ENCODE assay signal across 15 cellular contexts in the genomic region with DNA sequence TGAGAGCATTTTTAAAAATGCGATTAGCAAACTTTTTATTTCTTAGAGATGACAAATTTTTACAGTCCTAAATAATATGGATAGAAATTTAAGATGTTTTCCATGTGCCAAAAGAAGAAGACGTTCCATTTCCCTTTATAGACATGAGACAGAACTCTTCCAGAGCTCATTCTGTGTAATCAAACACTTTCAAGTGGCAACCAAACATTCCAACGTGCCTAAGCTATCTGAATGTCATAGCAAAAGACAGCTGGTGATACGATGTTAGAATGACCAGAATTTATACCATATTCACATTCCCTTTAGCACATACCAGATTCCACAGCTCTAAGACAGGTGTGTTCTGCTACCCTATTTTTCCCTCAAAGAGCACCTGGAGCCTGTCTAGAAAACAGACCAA.
DNase-seq lines count a peak whose midpoint lies in the region; ATAC-seq and TF ChIP-seq lines count a peak whose summit lies in the region.
"Had no signal": no experiment of that assay in that cellular context is flagged by ENCODE, and none has a peak within 500 bp of the region (broad histone marks: within the 10 kb centered on the region; RNA-seq: fewer than 3 reads in every experiment).

No MANE protein-coding gene starts in this region.

- no peaks in the 10 kb centered on the region for H3K79me1 ChIP-seq in mesenchymal stem cell (replicated peaks; ENCODE audit: low read length, poor library complexity, severe bottlenecking)

- TF ChIP-seq POLR2A in gastrocnemius medialis (IDR thresholded peaks at IDR 0.05) (no peak), lower leg skin (IDR thresholded peaks at IDR 0.05) (no peak)

- ATAC-seq in Right ventricle myocardium inferior (no peak), gastrocnemius medialis (no peak)
- ATAC-seq: GM12878 had no signal

- intact Hi-C loops in Right ventricle myocardium inferior (cut with DNase I) (loop anchor here (10.0 kb wide), 1 partner anchor 125 kb away; no protein-coding TSS in a partner anchor), gastrocnemius medialis (cut with DNase I; ENCODE audit: low total_unique reads) (loop anchor here (5.0 to 10.0 kb wide), 2 partner anchors 58 to 135 kb away; partner anchors contain the start of gene ENOX2), lower leg skin (cut with DNase I; ENCODE audit: low total_unique reads) (no loop called here)

- H3K4me1 ChIP-seq in cardiac muscle cell (ENCODE audit: low read depth) (peaks cover 75% of the 10 kb centered on the region), mesenchymal stem cell (ENCODE audit: control insufficient read depth, insufficient read depth, low read depth, low read length) (peaks cover 2% of the 10 kb centered on the region), gastrocnemius medialis (peaks cover 4 to 39% of the 10 kb centered on the region in 2 donors)

- no peaks in the 10 kb centered on the region for H3K36me3 ChIP-seq in cardiac muscle cell
- no peaks in the 10 kb centered on the region for H3K36me3 ChIP-seq in mesenchymal stem cell (ENCODE audit: control insufficient read depth in 1 of 2, insufficient read depth in 2 of 2, low read depth in 1 of 2, low read length in 2 of 2)
- H3K36me3 ChIP-seq in gastrocnemius medialis, result no peaks in the 10 kb centered on the region
- H3K36me3 ChIP-seq: BE2C had no signal

- no peak overlapping the region for H2AFZ ChIP-seq in mesenchymal stem cell (ENCODE audit: low read depth, low read length)

- H2BK15ac ChIP-seq in mesenchymal stem cell (ENCODE audit: low read depth, poor library complexity, severe bottlenecking), result no peak overlapping the region

- WGBS in mesenchymal stem cell, result 17% methylated on average over 1 of the region's 4 CpGs
- WGBS in lower leg skin, 2 donors, result 52 to 63% methylated on average over 4 of the region's 4 CpGs

- H3K27me3 ChIP-seq in cardiac muscle cell (no peaks in the 10 kb centered on the region), mesenchymal stem cell (ENCODE audit: control insufficient read depth in 1 of 2, insufficient read depth in 1 of 2, low read length in 2 of 2) (no peaks in the 10 kb centered on the region), gastrocnemius medialis (no peaks in the 10 kb centered on the region)
- H3K27me3 ChIP-seq: BE2C had no signal

- no peak overlapping the region for H3K14ac ChIP-seq in mesenchymal stem cell (ENCODE audit: low read length in 2 of 2)

- TF ChIP-seq CTCF in cardiac muscle cell (IDR thresholded peaks at IDR 0.05; ENCODE audit: low read depth, low read length), result no peak
- TF ChIP-seq CTCF in gastrocnemius medialis (IDR thresholded peaks at IDR 0.05 in 4 of 5, conservative IDR thresholded peaks at IDR 0.05 in 1 of 5), result no peak
- no peak for TF ChIP-seq CTCF in lower leg skin (IDR thresholded peaks at IDR 0.05)

- peak overlapping the region; percentile 96 for H3K27ac ChIP-seq in cardiac muscle cell
- H3K27ac ChIP-seq in mesenchymal stem cell (ENCODE audit: low read length, poor library complexity, severe bottlenecking), result no peak overlapping the region
- H3K27ac ChIP-seq in gastrocnemius medialis, result peak overlapping the region in 3 of 4 donors; percentile 64 to 80 (median 79)
- H3K27ac ChIP-seq: C4-2B, HL-60 had no signal

- no peak overlapping the region for H3K4ac ChIP-seq in mesenchymal stem cell (ENCODE audit: low read depth in 1 of 2, low read length in 2 of 2)

- no peak overlapping the region for H2AK5ac ChIP-seq in mesenchymal stem cell (ENCODE audit: low read length, severe bottlenecking)

- DNase-seq in cardiac muscle cell (ENCODE audit: low read depth in 1 of 2, low spot score in 1 of 2) (peak in 1 of 2 donors; percentile 71), Right ventricle myocardium inferior (ENCODE audit: missing footprints) (no peak), LHCN-M2 (ENCODE audit: low read depth) (peak; percentile 39), mesenchymal stem cell (peak; percentile 11), gastrocnemius medialis (no peak), lower leg skin (ENCODE audit: low spot score in 2 of 2) (no peak), NCI-H146 treated with DMSO at 0.1 percent for 48 hours (lab: John Stamatoyannopoulos, UW; ENCODE audit: unreplicated experiment) (no peak), SIG-M5 treated with dmso at 0.1 percent for 504 hours (lab: John Stamatoyannopoulos, UW; ENCODE audit: unreplicated experiment) (no peak)
- DNase-seq: BE2C; CD4-positive, alpha-beta memory T cell; DMS153; HCEC 1CT had no signal

- no peak overlapping the region for H3K23ac ChIP-seq in mesenchymal stem cell (ENCODE audit: low read length in 2 of 2)

- H4K91ac ChIP-seq in mesenchymal stem cell (ENCODE audit: low read length), result no peak overlapping the region

- in situ Hi-C loops in gastrocnemius medialis (cut with MboI; ENCODE audit: low sequenced_read_pairs in 4 of 4), result no loop called here

- H2BK12ac ChIP-seq in mesenchymal stem cell (ENCODE audit: low read length in 2 of 2), result no peak overlapping the region

- H3K9ac ChIP-seq in mesenchymal stem cell (ENCODE audit: low read length), result no peak overlapping the region

- no peak overlapping the region for H2BK5ac ChIP-seq in mesenchymal stem cell (ENCODE audit: low read depth, low read length, poor library complexity, severe bottlenecking)

- no peak overlapping the region for H2BK120ac ChIP-seq in mesenchymal stem cell (ENCODE audit: low read depth, low read length)

- no peak overlapping the region for H3K18ac ChIP-seq in mesenchymal stem cell (ENCODE audit: low read depth in 1 of 2, low read length in 2 of 2)

- no peak overlapping the region for H4K8ac ChIP-seq in mesenchymal stem cell (ENCODE audit: low read length)

- no peak overlapping the region for H3K4me2 ChIP-seq in mesenchymal stem cell (ENCODE audit: low read length, poor library complexity, severe bottlenecking)

- H3K4me3 ChIP-seq in cardiac muscle cell (no peak overlapping the region), mesenchymal stem cell (ENCODE audit: insufficient read depth in 1 of 2, low read depth in 1 of 2, low read length in 2 of 2) (no peak overlapping the region), gastrocnemius medialis (no peak overlapping the region), lower leg skin (ENCODE audit: low read depth, poor library complexity, severe bottlenecking) (no peak overlapping the region)
- H3K4me3 ChIP-seq: GM12878 had no signal

- H3K9me3 ChIP-seq in cardiac muscle cell (ENCODE audit: low read depth) (no peaks in the 10 kb centered on the region), mesenchymal stem cell (ENCODE audit: control insufficient read depth, low read length) (no peaks in the 10 kb centered on the region), gastrocnemius medialis (no peaks in the 10 kb centered on the region)
- H3K9me3 ChIP-seq: BE2C had no signal

Comparison
In these comparisons a context has a peak if more than half of its experiments do, and no peak if none do; other contexts are left out.
1. DNase-seq: peak in LHCN-M2 (single experiment) and mesenchymal stem cell (single experiment); none in Right ventricle myocardium inferior (single experiment), gastrocnemius medialis (0 of 2), lower leg skin (0 of 2), NCI-H146 treated with DMSO at 0.1 percent for 48 hours (single experiment) and SIG-M5 treated with dmso at 0.1 percent for 504 hours (single experiment).